ENCODE assay signal across 8 cellular contexts in genomic region chr6:75602897-75603395, GRCh38. TPM values are rescaled to one million over a fixed set of nuclear protein-coding genes. Genes with fewer than 3 reads are reported as not detected.
A peak's percentile ranks its signal among the peaks of the same experiment; 100 is the strongest.
DNase-seq lines count a peak whose midpoint lies in the region; ATAC-seq and TF ChIP-seq lines count a peak whose summit lies in the region.

No MANE protein-coding gene starts in this region.

- DNase-seq in adipocyte (ENCODE audit: low read depth), result peak; percentile 40
- no peak for DNase-seq in left colon
- no peak for DNase-seq in thoracic aorta (ENCODE audit: low spot score)
- no peak for DNase-seq in NCI-H510A (lab: John Stamatoyannopoulos, UW)
- DNase-seq in hepatic stellate cell (ENCODE audit: low spot score), result no peak

- no peaks in the 10 kb centered on the region for H3K27me3 ChIP-seq in BLaER1 treated with 17β-estradiol and CSF1 and Interleukin-3, amounts not matched to agents 10 nM and 100 nM
- H3K27me3 ChIP-seq in adipocyte (replicated peaks; ENCODE audit: control insufficient read depth, insufficient read depth, low read length) (no peaks in the 10 kb centered on the region), thoracic aorta (replicated peaks; ENCODE audit: insufficient read depth) (no peaks in the 10 kb centered on the region)

- H3K9me3 ChIP-seq in BLaER1 treated with 17β-estradiol and CSF1 and Interleukin-3, amounts not matched to agents 10 nM and 100 nM (replicated peaks in 1 of 11), result peaks cover 0 to 6% (median 0%) of the 10 kb centered on the region in 11 experiments; a peak in 1 of 22 replicates
- H3K9me3 ChIP-seq in adipocyte (ENCODE audit: control insufficient read depth, low read length) (no peaks in the 10 kb centered on the region), thoracic aorta (no peaks in the 10 kb centered on the region)

- intact Hi-C loops in left colon (cut with DNase I, micrococcal nuclease), result no loop called here

- H3K4me2 ChIP-seq in BLaER1 treated with 17β-estradiol and CSF1 and Interleukin-3, amounts not matched to agents 10 nM and 100 nM, result peak overlapping the region; percentile 72 to 91 (median 85)

- no peak for TF ChIP-seq CTCF in thoracic aorta (IDR thresholded peaks at IDR 0.05)

- peaks cover 44 to 62% (median 52%) of the 10 kb centered on the region in 10 experiments for H3K4me1 ChIP-seq in BLaER1 treated with 17β-estradiol and CSF1 and Interleukin-3, amounts not matched to agents 10 nM and 100 nM
- H3K4me1 ChIP-seq in adipocyte (ENCODE audit: control insufficient read depth, insufficient read depth, low read length) (peaks cover 13% of the 10 kb centered on the region), thoracic aorta (ENCODE audit: control insufficient read depth in 1 of 2, low read depth in 2 of 2) (peaks cover 20 to 64% of the 10 kb centered on the region in 2 donors)

- ATAC-seq in GM19043 (IDR thresholded peaks at IDR 0.05; ENCODE audit: low read depth, unreplicated experiment) (peak; percentile 21), HG03280 (IDR thresholded peaks at IDR 0.05; ENCODE audit: unreplicated experiment) (peak; percentile 12), left colon (peak; percentile 6), thoracic aorta (ENCODE audit: insufficient number of reproducible peaks, low FRiP score, low read depth) (no peak)

- peak overlapping the region; percentile 97 to 100 (median 100) for H3K27ac ChIP-seq in BLaER1 treated with 17β-estradiol and CSF1 and Interleukin-3, amounts not matched to agents 10 nM and 100 nM
- peak overlapping the region; percentile 91 to 94 for H3K27ac ChIP-seq in thoracic aorta

- peak overlapping the region; percentile 85 to 98 (median 90) for H3K4me3 ChIP-seq in BLaER1 treated with 17β-estradiol and CSF1 and Interleukin-3, amounts not matched to agents 10 nM and 100 nM
- H3K4me3 ChIP-seq in adipocyte (ENCODE audit: low read length) (peak overlapping the region; percentile 98), thoracic aorta (peak overlapping the region; percentile 87)

- peaks cover 0 to 24% (median 9%) of the 10 kb centered on the region in 11 experiments; a peak in 13 of 22 replicates for H3K36me3 ChIP-seq in BLaER1 treated with 17β-estradiol and CSF1 and Interleukin-3, amounts not matched to agents 10 nM and 100 nM
- H3K36me3 ChIP-seq in adipocyte (ENCODE audit: control insufficient read depth, insufficient read depth, low read length, severe bottlenecking) (no peaks in the 10 kb centered on the region), thoracic aorta (no peaks in the 10 kb centered on the region)

- H3K9ac ChIP-seq in BLaER1 treated with 17β-estradiol and CSF1 and Interleukin-3, amounts not matched to agents 10 nM and 100 nM, result peak overlapping the region; percentile 97 to 100 (median 99)
- H3K9ac ChIP-seq in adipocyte (ENCODE audit: low read length), result peak overlapping the region; percentile 96

- H4K20me1 ChIP-seq in BLaER1 treated with 17β-estradiol and CSF1 and Interleukin-3, amounts not matched to agents 10 nM and 100 nM, result peaks cover 19 to 54% (median 43%) of the 10 kb centered on the region in 11 experiments; a peak in 21 of 22 replicates

RNA-seq across cellular contexts. Expression of gene SENP6, which starts 1.3 kb away (rescaled TPM):
- 10 to 100 TPM; 65.6 to 73.9 TPM for total RNA-seq in left colon
- 100 to 1,000 TPM; 115 to 163 TPM for total RNA-seq in thoracic aorta
